In genomic region chr1:65393345-65393744, GRCh38 we compare ENCODE assay signal across 8 cellular contexts. TPM values are rescaled to one million over a fixed set of nuclear protein-coding genes. Genes with fewer than 3 reads are reported as not detected.
DNase-seq lines count a peak whose midpoint lies in the region; ATAC-seq and TF ChIP-seq lines count a peak whose summit lies in the region.

No MANE protein-coding gene starts in this region.

- peak; percentile 94 for ATAC-seq in GM18870 (IDR thresholded peaks at IDR 0.05; ENCODE audit: unreplicated experiment)
- peak; percentile 80 for ATAC-seq in HG02763 (IDR thresholded peaks at IDR 0.05; ENCODE audit: unreplicated experiment)
- no peak for ATAC-seq in mucosa of descending colon

- peak overlapping the region; percentile 70 for H3K27ac Mint-ChIP-seq in T-helper 1 cell treated with Interleukin-12 subunit alpha and Interleukin-12 subunit beta and Interleukin-4 antibody, amounts not matched to agents 30 μg/mL and 1 μg/mL, for 36 hours

- TF ChIP-seq POLR2A in esophagus muscularis mucosa (IDR thresholded peaks at IDR 0.05; ENCODE audit: low read depth), result no peak

- DNase-seq in myocyte (ENCODE audit: low read depth) (peak; percentile 27), mucosa of descending colon (no peak), head of caudate nucleus (no peak), esophagus muscularis mucosa (ENCODE audit: extremely low spot score) (no peak), GDM1 (lab: John Stamatoyannopoulos, UW) (no peak)

- H3K4me1 Mint-ChIP-seq in T-helper 1 cell treated with Interleukin-12 subunit alpha and Interleukin-12 subunit beta and Interleukin-4 antibody, amounts not matched to agents 30 μg/mL and 1 μg/mL, for 36 hours (ENCODE audit: low read depth), result peaks cover 80% of the 10 kb centered on the region

- no peaks in the 10 kb centered on the region for H3K4me1 ChIP-seq in mucosa of descending colon (ENCODE audit: low read depth)
- no peaks in the 10 kb centered on the region for H3K4me1 ChIP-seq in esophagus muscularis mucosa

- H3K4me3 ChIP-seq in mucosa of descending colon (no peak overlapping the region), esophagus muscularis mucosa (no peak overlapping the region)

- no peaks in the 10 kb centered on the region for H3K9me3 Mint-ChIP-seq in T-helper 1 cell treated with Interleukin-12 subunit alpha and Interleukin-12 subunit beta and Interleukin-4 antibody, amounts not matched to agents 30 μg/mL and 1 μg/mL, for 36 hours

- H3K27me3 Mint-ChIP-seq in T-helper 1 cell treated with Interleukin-12 subunit alpha and Interleukin-12 subunit beta and Interleukin-4 antibody, amounts not matched to agents 30 μg/mL and 1 μg/mL, for 36 hours (ENCODE audit: low read depth), result no peaks in the 10 kb centered on the region

- H3K36me3 Mint-ChIP-seq in T-helper 1 cell treated with Interleukin-12 subunit alpha and Interleukin-12 subunit beta and Interleukin-4 antibody, amounts not matched to agents 30 μg/mL and 1 μg/mL, for 36 hours (ENCODE audit: low read depth), result peaks cover 29% of the 10 kb centered on the region

- H3K9me3 ChIP-seq in mucosa of descending colon (no peaks in the 10 kb centered on the region), esophagus muscularis mucosa (no peaks in the 10 kb centered on the region)

- H3K27ac ChIP-seq in esophagus muscularis mucosa (replicated peaks in 1 of 4), result no peak overlapping the region

- TF ChIP-seq EP300 in esophagus muscularis mucosa (IDR thresholded peaks at IDR 0.05), result no peak

- H3K36me3 ChIP-seq in mucosa of descending colon (ENCODE audit: low read depth) (no peaks in the 10 kb centered on the region), esophagus muscularis mucosa (peaks cover 0 to 17% (median 3%) of the 10 kb centered on the region in 4 donors)

- peak overlapping the region; percentile 45 for H3K4me3 Mint-ChIP-seq in T-helper 1 cell treated with Interleukin-12 subunit alpha and Interleukin-12 subunit beta and Interleukin-4 antibody, amounts not matched to agents 30 μg/mL and 1 μg/mL, for 36 hours

- intact Hi-C loops in mucosa of descending colon (cut with DNase I, micrococcal nuclease) (no loop called here), head of caudate nucleus (cut with DNase I) (no loop called here), esophagus muscularis mucosa (cut with DNase I) (no loop called here)

- WGBS in esophagus muscularis mucosa, result 74% methylated on average over 2 of the region's 2 CpGs

- no peaks in the 10 kb centered on the region for H3K27me3 ChIP-seq in esophagus muscularis mucosa

- no peak for TF ChIP-seq CTCF in mucosa of descending colon (IDR thresholded peaks at IDR 0.05)
- TF ChIP-seq CTCF in esophagus muscularis mucosa (IDR thresholded peaks at IDR 0.05), result no peak

RNA-seq across cellular contexts. Expression of gene LEPR, which starts 27.1 kb away (rescaled TPM):
- total RNA-seq in myocyte (19.4 TPM in 2 replicates), mucosa of descending colon (1 to 10 TPM; 2.6 to 7.5 (median 4.6) TPM), esophagus muscularis mucosa (10 to 100 TPM in 3 of 4 donors, 1 to 10 TPM in 1; 10.0 to 27.3 (median 14.1) TPM)
- polyA plus RNA-seq in myocyte (2012), result 3.8 TPM

RNA-seq across cellular contexts. Expression of gene LEPROT, which starts 27.1 kb away (rescaled TPM):
- total RNA-seq in myocyte, result 46.9 and 56.9 TPM in 2 replicates
- polyA plus RNA-seq in myocyte (2012), result 63.9 TPM
- total RNA-seq in mucosa of descending colon, result 10 to 100 TPM; 56.4 to 74.8 (median 56.6) TPM
- 10 to 100 TPM; 54.5 to 73.3 (median 66.7) TPM for total RNA-seq in esophagus muscularis mucosa
